ENCODE assay signal across 28 cellular contexts in the genomic region with DNA sequence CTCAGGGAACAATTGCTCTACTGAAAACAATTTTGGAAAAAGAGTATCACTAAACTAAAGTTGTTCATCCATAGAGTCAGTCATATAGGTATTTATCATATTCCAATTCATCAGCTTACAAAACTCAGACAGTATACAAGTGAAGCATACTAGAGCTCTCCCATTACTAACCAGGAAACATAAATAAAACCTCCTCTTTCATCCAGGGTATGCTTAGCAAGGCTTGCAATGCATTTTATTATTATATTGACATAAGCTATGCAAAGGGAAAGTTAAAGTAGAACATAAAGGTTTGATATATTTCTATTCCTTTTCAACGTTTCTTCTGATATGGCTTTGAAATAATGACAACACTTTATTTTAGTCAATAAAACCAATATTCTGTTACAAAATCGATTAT.
"Had no signal": no experiment of that assay in that cellular context is flagged by ENCODE, and none has a peak within 500 bp of the region (broad histone marks: within the 10 kb centered on the region; RNA-seq: fewer than 3 reads in every experiment).

No MANE protein-coding gene starts in this region.

- H3K9me3 ChIP-seq: stomach, suprapubic skin, testis, thoracic aorta, thyroid gland, tibial artery, transverse colon, upper lobe of left lung, upper lobe of right lung, uterus, vagina had no signal

- H3K27me3 ChIP-seq: stomach, suprapubic skin, testis, thyroid gland, tibial artery, tibial nerve, transverse colon, upper lobe of left lung, upper lobe of right lung, uterus, vagina had no signal

- H3K4me3 ChIP-seq: stomach, suprapubic skin, testis, thoracic aorta, thyroid gland, tibial artery, tibial nerve, transverse colon, upper lobe of left lung, upper lobe of right lung, uterus, vagina had no signal

- H3K4me1 ChIP-seq: stomach, suprapubic skin, testis, thyroid gland, tibial nerve, upper lobe of left lung, upper lobe of right lung, uterus, vagina had no signal

- H3K27ac Mint-ChIP-seq: stimulated activated effector memory CD8-positive, alpha-beta T cell treated with anti-CD3 and anti-CD28 coated beads, Interleukin-12 subunit alpha, Interleukin-12 subunit beta, amount 100 ng/mL, for 72 hours; stimulated activated memory B cell treated with anti-CD40 and anti-IgM and Interleukin-4, amounts not matched to agents 10 μg/mL and 1 μg/mL and 100 μg/mL, for 72 hours; stimulated activated naive B cell treated with anti-CD40 and anti-IgM and Interleukin-4, amounts not matched to agents 10 μg/mL and 1 μg/mL and 100 μg/mL, for 72 hours; stimulated activated naive CD8-positive, alpha-beta T cell treated with anti-CD3 and anti-CD28 coated beads, Interleukin-15, Interleukin-2, amounts not matched to agents 100 ng/mL and 50 ng/mL, for 24 hours; type B pancreatic cell had no signal

- H3K4me1 Mint-ChIP-seq: stimulated activated effector memory CD8-positive, alpha-beta T cell treated with anti-CD3 and anti-CD28 coated beads, Interleukin-12 subunit alpha, Interleukin-12 subunit beta, amount 100 ng/mL, for 72 hours; stimulated activated memory B cell treated with anti-CD40 and anti-IgM and Interleukin-4, amounts not matched to agents 10 μg/mL and 1 μg/mL and 100 μg/mL, for 72 hours; stimulated activated naive B cell treated with anti-CD40 and anti-IgM and Interleukin-4, amounts not matched to agents 10 μg/mL and 1 μg/mL and 100 μg/mL, for 72 hours; stimulated activated naive CD8-positive, alpha-beta T cell treated with anti-CD3 and anti-CD28 coated beads, Interleukin-15, amount 100 ng/mL, for 72 hours had no signal

- H3K36me3 Mint-ChIP-seq: stimulated activated effector memory CD8-positive, alpha-beta T cell treated with anti-CD3 and anti-CD28 coated beads, Interleukin-12 subunit alpha, Interleukin-12 subunit beta, amount 100 ng/mL, for 72 hours; stimulated activated memory B cell treated with anti-CD40 and anti-IgM and Interleukin-4, amounts not matched to agents 10 μg/mL and 1 μg/mL and 100 μg/mL, for 72 hours; stimulated activated naive B cell treated with anti-CD40 and anti-IgM and Interleukin-4, amounts not matched to agents 10 μg/mL and 1 μg/mL and 100 μg/mL, for 72 hours; type B pancreatic cell had no signal

- H3K36me3 ChIP-seq: stomach, suprapubic skin, thoracic aorta, thyroid gland, tibial artery, tibial nerve, transverse colon, upper lobe of left lung, upper lobe of right lung, uterus, vagina had no signal

- H3K9me3 Mint-ChIP-seq: stimulated activated effector memory CD8-positive, alpha-beta T cell treated with anti-CD3 and anti-CD28 coated beads, Interleukin-12 subunit alpha, Interleukin-12 subunit beta, amount 100 ng/mL, for 72 hours; stimulated activated naive B cell treated with anti-CD40 and anti-IgM and Interleukin-4, amounts not matched to agents 10 μg/mL and 1 μg/mL and 100 μg/mL, for 72 hours; stimulated activated naive CD8-positive, alpha-beta T cell treated with anti-CD3 and anti-CD28 coated beads, Interleukin-15, amount 100 ng/mL, for 72 hours; type B pancreatic cell had no signal

- FAIRE-seq: urothelium cell line had no signal

- DNase-seq: stimulated activated CD4-positive, alpha-beta T cell treated with anti-CD3 and anti-CD28 coated beads, Interleukin-2, amount 100 ng/mL, for 48 hours; stimulated activated CD4-positive, alpha-beta T cell treated with anti-CD3 and anti-CD28 coated beads, Interleukin-4, amount 100 ng/mL, for 1 hour; stimulated activated CD4-positive, alpha-beta T cell treated with anti-CD3 and anti-CD28 coated beads, Interleukin-4, amount 100 ng/mL, for 24 hours; stimulated activated CD4-positive, alpha-beta T cell treated with anti-CD3 and anti-CD28 coated beads, Interleukin-4, amount 100 ng/mL, for 4 hours; stimulated activated CD8-positive, alpha-beta memory T cell treated with anti-CD3 and anti-CD28 coated beads, Interleukin-4, amount 100 ng/mL, for 48 hours; stimulated activated naive B cell treated with anti-CD40 and anti-IgM and Interleukin-4, amounts not matched to agents 10 μg/mL and 1 μg/mL and 100 μg/mL, for 72 hours; stimulated activated naive CD4-positive, alpha-beta T cell; stimulated activated naive CD4-positive, alpha-beta T cell treated with Interleukin-2 at 50 U/mL for 16 hours; stimulated activated naive CD8-positive, alpha-beta T cell treated with anti-CD3 and anti-CD28 coated beads, Interleukin-15, amount 100 ng/mL, for 72 hours; stimulated activated naive CD8-positive, alpha-beta T cell treated with anti-CD3 and anti-CD28 coated beads, Interleukin-15, Interleukin-2, amounts not matched to agents 100 U/mL and 50 U/mL, for 24 hours; stomach; substantia nigra; testis; thyroid gland; tibial artery; transverse colon; upper lobe of left lung; upper lobe of right lung; uterus had no signal

- H3K27ac ChIP-seq: stomach, suprapubic skin, testis, thoracic aorta, thyroid gland, tibial artery, tibial nerve, transverse colon, upper lobe of left lung, upper lobe of right lung, uterus, vagina had no signal

- H3K4me3 Mint-ChIP-seq: stimulated activated effector memory CD8-positive, alpha-beta T cell treated with anti-CD3 and anti-CD28 coated beads, Interleukin-12 subunit alpha, Interleukin-12 subunit beta, amount 100 ng/mL, for 72 hours; stimulated activated memory B cell treated with anti-CD40 and anti-IgM and Interleukin-4, amounts not matched to agents 10 μg/mL and 1 μg/mL and 100 μg/mL, for 72 hours; stimulated activated naive B cell treated with anti-CD40 and anti-IgM and Interleukin-4, amounts not matched to agents 10 μg/mL and 1 μg/mL and 100 μg/mL, for 72 hours; stimulated activated naive CD8-positive, alpha-beta T cell treated with anti-CD3 and anti-CD28 coated beads, Interleukin-15, amount 100 ng/mL, for 72 hours; stimulated activated naive CD8-positive, alpha-beta T cell treated with anti-CD3 and anti-CD28 coated beads, Interleukin-15, Interleukin-2, amounts not matched to agents 100 ng/mL and 50 ng/mL, for 24 hours; type B pancreatic cell had no signal

- ATAC-seq: stimulated activated effector memory CD8-positive, alpha-beta T cell treated with anti-CD3 and anti-CD28 coated beads, Interleukin-12 subunit alpha, Interleukin-12 subunit beta, amount 100 ng/mL, for 72 hours; stimulated activated memory B cell treated with anti-CD40 and anti-IgM and Interleukin-4, amounts not matched to agents 10 μg/mL and 1 μg/mL and 100 μg/mL, for 72 hours; stimulated activated naive B cell treated with anti-CD40 and anti-IgM and Interleukin-4, amounts not matched to agents 10 μg/mL and 1 μg/mL and 100 μg/mL, for 72 hours; stimulated activated naive CD8-positive, alpha-beta T cell treated with anti-CD3 and anti-CD28 coated beads, Interleukin-15, amount 100 ng/mL, for 72 hours; stimulated activated naive CD8-positive, alpha-beta T cell treated with anti-CD3 and anti-CD28 coated beads, Interleukin-15, Interleukin-2, amounts not matched to agents 100 U/mL and 50 U/mL, for 24 hours; upper lobe of right lung had no signal
